ENCODE assay signal across 17 cellular contexts in genomic region chr17:78675836-78676235, GRCh38.
DNase-seq lines count a peak whose midpoint lies in the region; ATAC-seq, FAIRE-seq and TF ChIP-seq lines count a peak whose summit lies in the region.
"Had no signal": no experiment of that assay in that cellular context is flagged by ENCODE, and none has a peak within 500 bp of the region (broad histone marks: within the 10 kb centered on the region; RNA-seq: fewer than 3 reads in every experiment).

No MANE protein-coding gene starts in this region.

- CTCF ChIA-PET in CD4-positive, alpha-beta T cell (lab: Charles Lee) = no interaction called here
- CTCF ChIA-PET in HepG2 (lab: Yijun Ruan, JAX; ENCODE audit: low intra/inter-chr PET ratio, low total read pairs) = no interaction called here

- POLR2A ChIA-PET in CD4-positive, alpha-beta T cell (lab: Charles Lee) = interaction anchor here (2.0 kb wide), 1 partner anchor 10 kb away, joined by 7 read pairs; no protein-coding TSS in a partner anchor
- POLR2A ChIA-PET in HepG2 (lab: Yijun Ruan, JAX) = no interaction called here

- no peak overlapping the region for H3K4me3 ChIP-seq in HepG2 (replicated peaks in 1 of 3; ENCODE audit: insufficient read depth in 1 of 3, low read depth in 2 of 3, low read length in 3 of 3)
- H3K4me3 ChIP-seq: K562 had no signal

- no peaks in the 10 kb centered on the region for H3K27me3 Mint-ChIP-seq in activated T-cell treated with anti-CD3 and anti-CD28 coated beads, Interleukin-2, amount 50 U/mL, for 24 hours
- no peaks in the 10 kb centered on the region for H3K27me3 Mint-ChIP-seq in activated T-cell treated with anti-CD3 and anti-CD28 coated beads, Interleukin-2, amount 50 U/mL, for 4 hours (ENCODE audit: low read depth)
- H3K27me3 Mint-ChIP-seq in CD4-positive, alpha-beta T cell = no peaks in the 10 kb centered on the region
- no peaks in the 10 kb centered on the region for H3K27me3 Mint-ChIP-seq in central memory CD8-positive, alpha-beta T cell
- no peaks in the 10 kb centered on the region for H3K27me3 Mint-ChIP-seq in osteocyte (ENCODE audit: unreplicated experiment)

- H2AFZ ChIP-seq in HepG2 (ENCODE audit: low read length) = no peak overlapping the region

- in situ Hi-C loops in HepG2 (cut with HindIII; ENCODE audit: extremely low pct_ligation_motif_present, low pct_unique_long_range_greater_than_20kb) = no loop called here

- WGBS in HepG2 (ENCODE audit: low lambda C conversion rate) = 96% methylated on average over 15 of the region's 15 CpGs

- TF ChIP-seq POLR2A in HepG2 (IDR thresholded peaks at IDR 0.05; ENCODE audit: insufficient read depth in 1 of 2, low read depth in 2 of 2, low read length in 2 of 2) = no peak

- no peak overlapping the region for H3K9ac ChIP-seq in HepG2 (ENCODE audit: insufficient read depth, low read depth, low read length)

- peaks cover 2% of the 10 kb centered on the region for H3K4me1 Mint-ChIP-seq in activated T-cell treated with anti-CD3 and anti-CD28 coated beads, Interleukin-2, amount 50 U/mL, for 24 hours (ENCODE audit: low read depth)
- no peaks in the 10 kb centered on the region for H3K4me1 Mint-ChIP-seq in activated T-cell treated with anti-CD3 and anti-CD28 coated beads, Interleukin-2, amount 50 U/mL, for 4 hours (ENCODE audit: low read depth)
- H3K4me1 Mint-ChIP-seq in CD4-positive, alpha-beta T cell (ENCODE audit: low read depth) = peaks cover 12% of the 10 kb centered on the region
- peaks cover 11% of the 10 kb centered on the region for H3K4me1 Mint-ChIP-seq in central memory CD8-positive, alpha-beta T cell
- H3K4me1 Mint-ChIP-seq in osteocyte (ENCODE audit: unreplicated experiment) = peaks cover 72% of the 10 kb centered on the region

- H3K4me2 ChIP-seq in HepG2 (ENCODE audit: low read depth, low read length) = no peak overlapping the region

- H3K4me1 ChIP-seq in HepG2 (ENCODE audit: insufficient read depth, low read length) = peaks cover 8% of the 10 kb centered on the region; the same call in 1 of the 2 replicates

- peaks cover 24 to 64% of the 10 kb centered on the region in 2 experiments for H3K36me3 ChIP-seq in HepG2 (replicated peaks in 1 of 2; ENCODE audit: control insufficient read depth in 1 of 2, insufficient read depth in 2 of 2, low read length in 2 of 2)

- no peak for ATAC-seq in activated T-cell treated with anti-CD3 and anti-CD28 coated beads, Interleukin-2, amount 50 U/mL, for 4 hours
- ATAC-seq in CD4-positive, alpha-beta T cell (ENCODE audit: poor library complexity) = no peak
- no peak for ATAC-seq in central memory CD8-positive, alpha-beta T cell (replicated peaks; ENCODE audit: extremely low read depth, poor library complexity, severe bottlenecking)
- ATAC-seq in GM21786 (IDR thresholded peaks at IDR 0.05; ENCODE audit: unreplicated experiment) (no peak), HepG2 (no peak)
- ATAC-seq: K562 had no signal

- no peak for TF ChIP-seq CTCF in CD4-positive, alpha-beta T cell (IDR thresholded peaks at IDR 0.05)
- no peak for TF ChIP-seq CTCF in osteocyte (IDR thresholded peaks at IDR 0.05)
- TF ChIP-seq CTCF in HepG2 (CRISPR knock-in tag; IDR thresholded peaks at IDR 0.05) = no peak

- no peaks in the 10 kb centered on the region for H3K9me3 ChIP-seq in CD4-positive, alpha-beta T cell (ENCODE audit: control insufficient read depth, low read length)
- no peaks in the 10 kb centered on the region for H3K9me3 ChIP-seq in HepG2 (ENCODE audit: low read length)
- H3K9me3 ChIP-seq: Caco-2 had no signal

- TF ChIP-seq EP300 in HepG2 (IDR thresholded peaks at IDR 0.05; ENCODE audit: low read depth in 2 of 2, low read length in 2 of 2) = no peak
- no peak for TF ChIP-seq EP300 in HepG2 (CRISPR knock-in tag; IDR thresholded peaks at IDR 0.05; ENCODE audit: borderline replicate concordance)

- peak overlapping the region; percentile 48 for H3K27ac Mint-ChIP-seq in activated T-cell treated with anti-CD3 and anti-CD28 coated beads, Interleukin-2, amount 50 U/mL, for 24 hours
- peak overlapping the region; percentile 73 for H3K27ac Mint-ChIP-seq in CD4-positive, alpha-beta T cell
- H3K27ac Mint-ChIP-seq in central memory CD8-positive, alpha-beta T cell (ENCODE audit: low read depth) = peak overlapping the region; percentile 80
- H3K27ac Mint-ChIP-seq in osteocyte (ENCODE audit: unreplicated experiment) = peak overlapping the region; percentile 59

- no peaks in the 10 kb centered on the region for H3K79me2 ChIP-seq in HepG2 (ENCODE audit: insufficient read depth, low read length)

- no peak for DNase-seq in activated T-cell treated with anti-CD3 and anti-CD28 coated beads, Interleukin-2, amount 50 U/mL, for 24 hours
- DNase-seq in activated T-cell treated with anti-CD3 and anti-CD28 coated beads, Interleukin-2, amount 50 U/mL, for 4 hours = no peak
- peak in 1 of 10 experiments; percentile 27 for DNase-seq in CD4-positive, alpha-beta T cell
- no peak for DNase-seq in central memory CD8-positive, alpha-beta T cell (ENCODE audit: low spot score in 2 of 2)
- no peak for DNase-seq in osteocyte (ENCODE audit: extremely low spot score, unreplicated experiment)
- no peak for DNase-seq in NCI-H2081 treated with DMSO at 0.1 percent for 48 hours (lab: John Stamatoyannopoulos, UW)
- DNase-seq in HepG2 (ENCODE audit: low spot score) = no peak
- DNase-seq: Caco-2, DMS53, HCEC 1CT, NCI-H1048, NCI-H345, NCI-H526 treated with DMSO at 0.1 percent for 48 hours had no signal

- H3K27me3 ChIP-seq in CD4-positive, alpha-beta T cell (ENCODE audit: control insufficient read depth, insufficient read depth, low read length) = no peaks in the 10 kb centered on the region
- no peaks in the 10 kb centered on the region for H3K27me3 ChIP-seq in HepG2 (ENCODE audit: control insufficient read depth in 1 of 2, insufficient read depth in 2 of 2, low read length in 2 of 2)

- no peaks in the 10 kb centered on the region for H3K9me3 Mint-ChIP-seq in activated T-cell treated with anti-CD3 and anti-CD28 coated beads, Interleukin-2, amount 50 U/mL, for 24 hours
- no peaks in the 10 kb centered on the region for H3K9me3 Mint-ChIP-seq in activated T-cell treated with anti-CD3 and anti-CD28 coated beads, Interleukin-2, amount 50 U/mL, for 4 hours
- no peaks in the 10 kb centered on the region for H3K9me3 Mint-ChIP-seq in CD4-positive, alpha-beta T cell
- H3K9me3 Mint-ChIP-seq in central memory CD8-positive, alpha-beta T cell = no peaks in the 10 kb centered on the region
- no peaks in the 10 kb centered on the region for H3K9me3 Mint-ChIP-seq in osteocyte (ENCODE audit: unreplicated experiment)

- no peaks in the 10 kb centered on the region for H4K20me1 ChIP-seq in HepG2 (ENCODE audit: insufficient read depth, low read length)

- H3K27ac ChIP-seq in CD4-positive, alpha-beta T cell (ENCODE audit: low read depth, low read length) = no peak overlapping the region
- no peak overlapping the region for H3K27ac ChIP-seq in HepG2 (ENCODE audit: extremely low read length, insufficient read depth, low read length)
- H3K27ac ChIP-seq: HL-60 had no signal

- TF ChIP-seq RAD21 in HepG2 (CRISPR knock-in tag; IDR thresholded peaks at IDR 0.05) = no peak

- peaks cover 86% of the 10 kb centered on the region for H3K36me3 Mint-ChIP-seq in activated T-cell treated with anti-CD3 and anti-CD28 coated beads, Interleukin-2, amount 50 U/mL, for 24 hours (ENCODE audit: low read depth)
- H3K36me3 Mint-ChIP-seq in activated T-cell treated with anti-CD3 and anti-CD28 coated beads, Interleukin-2, amount 50 U/mL, for 4 hours (ENCODE audit: insufficient read depth) = peaks cover 36% of the 10 kb centered on the region
- H3K36me3 Mint-ChIP-seq in CD4-positive, alpha-beta T cell (ENCODE audit: low read depth) = peaks cover 100% of the 10 kb centered on the region
- peaks cover 85% of the 10 kb centered on the region for H3K36me3 Mint-ChIP-seq in central memory CD8-positive, alpha-beta T cell (ENCODE audit: insufficient read depth)
- H3K36me3 Mint-ChIP-seq in osteocyte (ENCODE audit: unreplicated experiment) = peaks cover 58% of the 10 kb centered on the region

- BruUV-seq in HepG2 (replicated peaks; lab: Mats Ljungman, UMichigan) = no TSS peak

- no peak overlapping the region for H3K4me3 Mint-ChIP-seq in activated T-cell treated with anti-CD3 and anti-CD28 coated beads, Interleukin-2, amount 50 U/mL, for 24 hours
- no peak overlapping the region for H3K4me3 Mint-ChIP-seq in activated T-cell treated with anti-CD3 and anti-CD28 coated beads, Interleukin-2, amount 50 U/mL, for 4 hours
- no peak overlapping the region for H3K4me3 Mint-ChIP-seq in CD4-positive, alpha-beta T cell
- no peak overlapping the region for H3K4me3 Mint-ChIP-seq in central memory CD8-positive, alpha-beta T cell
- H3K4me3 Mint-ChIP-seq in osteocyte (ENCODE audit: unreplicated experiment) = no peak overlapping the region

- no peak for FAIRE-seq in HepG2 (lab: Jason Lieb, UNC)
- FAIRE-seq: GM18507, K562 had no signal

- intact Hi-C loops in CD4-positive, alpha-beta T cell (cut with DNase I, micrococcal nuclease) = no loop called here
- intact Hi-C loops in HepG2 (cut with micrococcal nuclease; ENCODE audit: unreplicated experiment) = no loop called here

TF ChIP-seq in HepG2, 621 proteins besides CTCF, POLR2A, EP300 and RAD21 (continues in another document):
- TF ChIP-seq ZNF431 (CRISPR knock-in tag; IDR thresholded peaks at IDR 0.05; ENCODE audit: borderline replicate concordance, low read depth) = no peak
- no peak for TF ChIP-seq NFKBIZ (CRISPR knock-in tag; IDR thresholded peaks at IDR 0.05)
- TF ChIP-seq MNT (IDR thresholded peaks at IDR 0.05) = no peak
- no peak for TF ChIP-seq ZMYM2 (CRISPR knock-in tag; IDR thresholded peaks at IDR 0.05)
